Comparison of ENCODE assay signal across 1 cellular context in the genomic region with DNA sequence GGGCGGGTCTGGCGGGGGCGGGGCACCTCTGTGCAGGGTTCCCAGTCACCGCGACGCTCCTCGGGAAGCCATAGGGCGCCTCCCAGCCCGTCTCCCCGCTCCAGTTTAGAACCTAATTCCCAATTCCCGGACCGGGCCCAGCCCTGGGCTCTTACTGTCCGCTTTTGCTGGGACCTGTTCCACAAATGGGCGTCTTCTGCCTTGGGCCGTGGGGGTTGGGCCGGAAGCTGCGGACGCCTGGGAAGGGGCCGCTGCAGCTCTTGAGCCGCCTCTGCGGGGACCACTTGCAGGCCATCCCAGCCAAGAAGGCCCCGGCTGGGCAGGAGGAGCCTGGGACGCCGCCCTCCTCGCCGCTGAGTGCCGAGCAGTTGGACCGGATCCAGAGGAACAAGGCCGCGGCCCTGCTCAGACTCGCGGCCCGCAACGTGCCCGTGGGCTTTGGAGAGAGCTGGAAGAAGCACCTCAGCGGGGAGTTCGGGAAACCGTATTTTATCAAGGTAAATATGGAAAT.
A peak's percentile ranks its signal among the peaks of the same experiment; 100 is the strongest.
TF ChIP-seq lines count a peak whose summit lies in the region.

No MANE protein-coding gene starts in this region.

TF ChIP-seq in HepG2, 621 proteins besides CTCF, POLR2A, EP300 and RAD21 (continued from another document and continues in another):
- TF ChIP-seq SNAPC4 (CRISPR knock-in tag; IDR thresholded peaks at IDR 0.05) (no peak), TCF12 (IDR thresholded peaks at IDR 0.05) (no peak), TCF12 (CRISPR knock-in tag; IDR thresholded peaks at IDR 0.05) (no peak), PLRG1 (conservative IDR thresholded peaks at IDR 0.05) (no peak), SMAD3 (CRISPR knock-in tag; IDR thresholded peaks at IDR 0.05) (no peak), ZSCAN29 (CRISPR knock-in tag; conservative IDR thresholded peaks at IDR 0.05) (no peak), FOXC1 (CRISPR knock-in tag; IDR thresholded peaks at IDR 0.05; ENCODE audit: borderline replicate concordance) (no peak), KLF16 (CRISPR knock-in tag; IDR thresholded peaks at IDR 0.05) (peak in 1 of 2 experiments; percentile 89; a peak in 2 of 4 replicates), ZBTB8A (CRISPR knock-in tag; IDR thresholded peaks at IDR 0.05; ENCODE audit: borderline replicate concordance, low read depth) (no peak), DR1 (CRISPR knock-in tag; IDR thresholded peaks at IDR 0.05) (no peak), ZFP90 (CRISPR knock-in tag; IDR thresholded peaks at IDR 0.05; ENCODE audit: borderline replicate concordance) (no peak), ZNF451 (CRISPR knock-in tag; IDR thresholded peaks at IDR 0.05) (no peak), NBN (conservative IDR thresholded peaks at IDR 0.05) (no peak), GABPA (IDR thresholded peaks at IDR 0.05; ENCODE audit: low read depth, low read length) (no peak), GABPA (CRISPR knock-in tag; IDR thresholded peaks at IDR 0.05; ENCODE audit: low read depth) (peak; percentile 27; the same call in 1 of the 2 replicates), ZMYM4 (CRISPR knock-in tag; IDR thresholded peaks at IDR 0.05) (peak; percentile 8; the same call in 1 of the 2 replicates), ZNF605 (CRISPR knock-in tag; IDR thresholded peaks at IDR 0.05) (0 out of 2 replicates have a peak, but pooled peaks have one; percentile 43), KDM5B (CRISPR knock-in tag; IDR thresholded peaks at IDR 0.05; ENCODE audit: borderline replicate concordance) (0 out of 2 replicates have a peak, but pooled peaks have one; percentile 27), NCOA2 (CRISPR knock-in tag; IDR thresholded peaks at IDR 0.05) (no peak; the same call in 1 of the 2 replicates), ZNF224 (CRISPR knock-in tag; IDR thresholded peaks at IDR 0.05) (no peak), GTF3A (CRISPR knock-in tag; conservative IDR thresholded peaks at IDR 0.05) (no peak), ZNF510 (CRISPR knock-in tag; IDR thresholded peaks at IDR 0.05; ENCODE audit: low read depth) (peak; percentile 48; the same call in 1 of the 2 replicates), ZNF264 (CRISPR knock-in tag; IDR thresholded peaks at IDR 0.05) (no peak), ZNF207 (IDR thresholded peaks at IDR 0.05; ENCODE audit: borderline replicate concordance) (no peak), ZBTB46 (CRISPR knock-in tag; IDR thresholded peaks at IDR 0.05; ENCODE audit: borderline replicate concordance) (no peak), ZSCAN30 (CRISPR knock-in tag; IDR thresholded peaks at IDR 0.05) (no peak), ZNF530 (CRISPR knock-in tag; IDR thresholded peaks at IDR 0.05; ENCODE audit: low read depth) (no peak), ZNF205 (CRISPR knock-in tag; IDR thresholded peaks at IDR 0.05) (no peak), GFI1 (CRISPR knock-in tag; IDR thresholded peaks at IDR 0.05; ENCODE audit: borderline replicate concordance) (no peak), ZNF589 (CRISPR knock-in tag; conservative IDR thresholded peaks at IDR 0.05) (no peak), KLF13 (CRISPR knock-in tag; IDR thresholded peaks at IDR 0.05) (no peak), NFIC (IDR thresholded peaks at IDR 0.05; ENCODE audit: low read length) (no peak), MAF1 (CRISPR knock-in tag; IDR thresholded peaks at IDR 0.05; ENCODE audit: borderline replicate concordance) (no peak), ATAD3A (CRISPR knock-in tag; IDR thresholded peaks at IDR 0.05) (no peak), ZIK1 (CRISPR knock-in tag; IDR thresholded peaks at IDR 0.05; ENCODE audit: borderline replicate concordance, low read depth) (no peak), ZNF367 (CRISPR knock-in tag; IDR thresholded peaks at IDR 0.05; ENCODE audit: borderline replicate concordance) (no peak), ZBED4 (CRISPR knock-in tag; IDR thresholded peaks at IDR 0.05; ENCODE audit: borderline replicate concordance) (no peak), TEAD2 (CRISPR knock-in tag; IDR thresholded peaks at IDR 0.05) (no peak), CHCHD3 (CRISPR knock-in tag; IDR thresholded peaks at IDR 0.05) (no peak)
- TF ChIP-seq, protein P1, sequence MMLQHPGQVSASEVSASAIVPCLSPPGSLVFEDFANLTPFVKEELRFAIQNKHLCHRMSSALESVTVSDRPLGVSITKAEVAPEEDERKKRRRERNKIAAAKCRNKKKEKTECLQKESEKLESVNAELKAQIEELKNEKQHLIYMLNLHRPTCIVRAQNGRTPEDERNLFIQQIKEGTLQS (CRISPR knock-in tag; IDR thresholded peaks at IDR 0.05) = no peak
- TF ChIP-seq, protein P2, sequence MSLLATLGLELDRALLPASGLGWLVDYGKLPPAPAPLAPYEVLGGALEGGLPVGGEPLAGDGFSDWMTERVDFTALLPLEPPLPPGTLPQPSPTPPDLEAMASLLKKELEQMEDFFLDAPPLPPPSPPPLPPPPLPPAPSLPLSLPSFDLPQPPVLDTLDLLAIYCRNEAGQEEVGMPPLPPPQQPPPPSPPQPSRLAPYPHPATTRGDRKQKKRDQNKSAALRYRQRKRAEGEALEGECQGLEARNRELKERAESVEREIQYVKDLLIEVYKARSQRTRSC (CRISPR knock-in tag; IDR thresholded peaks at IDR 0.05; ENCODE audit: low read depth) = no peak
- TF ChIP-seq, protein P3, sequence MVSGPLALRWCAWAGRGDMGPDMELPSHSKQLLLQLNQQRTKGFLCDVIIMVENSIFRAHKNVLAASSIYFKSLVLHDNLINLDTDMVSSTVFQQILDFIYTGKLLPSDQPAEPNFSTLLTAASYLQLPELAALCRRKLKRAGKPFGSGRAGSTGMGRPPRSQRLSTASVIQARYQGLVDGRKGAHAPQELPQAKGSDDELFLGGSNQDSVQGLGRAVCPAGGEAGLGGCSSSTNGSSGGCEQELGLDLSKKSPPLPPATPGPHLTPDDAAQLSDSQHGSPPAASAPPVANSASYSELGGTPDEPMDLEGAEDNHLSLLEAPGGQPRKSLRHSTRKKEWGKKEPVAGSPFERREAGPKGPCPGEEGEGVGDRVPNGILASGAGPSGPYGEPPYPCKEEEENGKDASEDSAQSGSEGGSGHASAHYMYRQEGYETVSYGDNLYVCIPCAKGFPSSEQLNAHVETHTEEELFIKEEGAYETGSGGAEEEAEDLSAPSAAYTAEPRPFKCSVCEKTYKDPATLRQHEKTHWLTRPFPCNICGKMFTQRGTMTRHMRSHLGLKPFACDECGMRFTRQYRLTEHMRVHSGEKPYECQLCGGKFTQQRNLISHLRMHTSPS (CRISPR knock-in tag; IDR thresholded peaks at IDR 0.05; ENCODE audit: low read depth) = no peak
- TF ChIP-seq, protein P4, sequence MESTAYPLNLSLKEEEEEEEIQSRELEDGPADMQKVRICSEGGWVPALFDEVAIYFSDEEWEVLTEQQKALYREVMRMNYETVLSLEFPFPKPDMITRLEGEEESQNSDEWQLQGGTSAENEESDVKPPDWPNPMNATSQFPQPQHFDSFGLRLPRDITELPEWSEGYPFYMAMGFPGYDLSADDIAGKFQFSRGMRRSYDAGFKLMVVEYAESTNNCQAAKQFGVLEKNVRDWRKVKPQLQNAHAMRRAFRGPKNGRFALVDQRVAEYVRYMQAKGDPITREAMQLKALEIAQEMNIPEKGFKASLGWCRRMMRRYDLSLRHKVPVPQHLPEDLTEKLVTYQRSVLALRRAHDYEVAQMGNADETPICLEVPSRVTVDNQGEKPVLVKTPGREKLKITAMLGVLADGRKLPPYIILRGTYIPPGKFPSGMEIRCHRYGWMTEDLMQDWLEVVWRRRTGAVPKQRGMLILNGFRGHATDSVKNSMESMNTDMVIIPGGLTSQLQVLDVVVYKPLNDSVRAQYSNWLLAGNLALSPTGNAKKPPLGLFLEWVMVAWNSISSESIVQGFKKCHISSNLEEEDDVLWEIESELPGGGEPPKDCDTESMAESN (CRISPR knock-in tag; conservative IDR thresholded peaks at IDR 0.05) = no peak
- TF ChIP-seq, protein P5, sequence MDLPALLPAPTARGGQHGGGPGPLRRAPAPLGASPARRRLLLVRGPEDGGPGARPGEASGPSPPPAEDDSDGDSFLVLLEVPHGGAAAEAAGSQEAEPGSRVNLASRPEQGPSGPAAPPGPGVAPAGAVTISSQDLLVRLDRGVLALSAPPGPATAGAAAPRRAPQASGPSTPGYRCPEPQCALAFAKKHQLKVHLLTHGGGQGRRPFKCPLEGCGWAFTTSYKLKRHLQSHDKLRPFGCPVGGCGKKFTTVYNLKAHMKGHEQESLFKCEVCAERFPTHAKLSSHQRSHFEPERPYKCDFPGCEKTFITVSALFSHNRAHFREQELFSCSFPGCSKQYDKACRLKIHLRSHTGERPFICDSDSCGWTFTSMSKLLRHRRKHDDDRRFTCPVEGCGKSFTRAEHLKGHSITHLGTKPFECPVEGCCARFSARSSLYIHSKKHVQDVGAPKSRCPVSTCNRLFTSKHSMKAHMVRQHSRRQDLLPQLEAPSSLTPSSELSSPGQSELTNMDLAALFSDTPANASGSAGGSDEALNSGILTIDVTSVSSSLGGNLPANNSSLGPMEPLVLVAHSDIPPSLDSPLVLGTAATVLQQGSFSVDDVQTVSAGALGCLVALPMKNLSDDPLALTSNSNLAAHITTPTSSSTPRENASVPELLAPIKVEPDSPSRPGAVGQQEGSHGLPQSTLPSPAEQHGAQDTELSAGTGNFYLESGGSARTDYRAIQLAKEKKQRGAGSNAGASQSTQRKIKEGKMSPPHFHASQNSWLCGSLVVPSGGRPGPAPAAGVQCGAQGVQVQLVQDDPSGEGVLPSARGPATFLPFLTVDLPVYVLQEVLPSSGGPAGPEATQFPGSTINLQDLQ (CRISPR knock-in tag; IDR thresholded peaks at IDR 0.05) = no peak
